20 cellular contexts compared by ENCODE assay signal in genomic region chr10:96122824-96123223, GRCh38.
"Had no signal": no experiment of that assay in that cellular context is flagged by ENCODE, and none has a peak within 500 bp of the region (broad histone marks: within the 10 kb centered on the region; RNA-seq: fewer than 3 reads in every experiment).

No MANE protein-coding gene starts in this region.

- DNase-seq: dermis blood vessel endothelial cell; heart left ventricle; hippocampal formation; kidney glomerular epithelial cell; mesendoderm; naive B cell; occipital lobe; psoas muscle; retina; right lobe of liver; spleen; stimulated activated CD4-positive, alpha-beta T cell treated with anti-CD3 and anti-CD28 coated beads, Interleukin-15, amount 100 ng/mL, for 24 hours; stimulated activated CD4-positive, alpha-beta T cell treated with anti-CD3 and anti-CD28 coated beads, Interleukin-1b, Interleukin-23, amount 100 ng/mL, for 48 hours; stimulated activated CD4-positive, alpha-beta T cell treated with anti-CD3 and anti-CD28 coated beads, Interleukin-4, amount 100 ng/mL, for 24 hours; tibial artery; upper lobe of left lung; uterus had no signal

- H3K9me3 ChIP-seq: heart left ventricle, psoas muscle, right lobe of liver, spleen, tibial artery, upper lobe of left lung, uterus had no signal

- H3K36me3 ChIP-seq: heart left ventricle, right lobe of liver, spleen, tibial artery, upper lobe of left lung, uterus had no signal

- ATAC-seq: heart left ventricle; psoas muscle; right lobe of liver; stimulated activated memory B cell treated with anti-CD40 and anti-IgM and Interleukin-4, amounts not matched to agents 10 μg/mL and 1 μg/mL and 100 μg/mL, for 72 hours had no signal

- H3K4me3 ChIP-seq: heart left ventricle, psoas muscle, right lobe of liver, spleen, tibial artery, upper lobe of left lung, uterus had no signal

- H3K4me1 ChIP-seq: heart left ventricle, psoas muscle, right lobe of liver, spleen, tibial artery, upper lobe of left lung, uterus had no signal

- H3K27ac ChIP-seq: heart left ventricle, psoas muscle, right lobe of liver, spleen, tibial artery, upper lobe of left lung, uterus had no signal

- FAIRE-seq: frontal cortex, islet of Langerhans had no signal
